8 cellular contexts compared by ENCODE assay signal in genomic region chrX:41561045-41561444, GRCh38.
A peak's percentile ranks its signal among the peaks of the same experiment; 100 is the strongest.
DNase-seq lines count a peak whose midpoint lies in the region; ATAC-seq and TF ChIP-seq lines count a peak whose summit lies in the region.

No MANE protein-coding gene starts in this region.

- H3K9me3 ChIP-seq in effector memory CD4-positive, alpha-beta T cell (ENCODE audit: control insufficient read depth, low read length): no peaks in the 10 kb centered on the region

- no peaks in the 10 kb centered on the region for H3K36me3 ChIP-seq in effector memory CD4-positive, alpha-beta T cell (ENCODE audit: control insufficient read depth, insufficient read depth, low read length)

- H3K4me3 Mint-ChIP-seq in T-helper 2 cell treated with Interferon-gamma antibody and Interleukin-4, amounts not matched to agents 5 μg/mL and 100 μg/mL, for 36 hours: no peak overlapping the region
- H3K4me3 Mint-ChIP-seq in progenitor cell of endocrine pancreas (ENCODE audit: low read depth): no peak overlapping the region

- no peak overlapping the region for H3K4me3 ChIP-seq in effector memory CD4-positive, alpha-beta T cell (ENCODE audit: insufficient read depth, low read depth, low read length, poor library complexity, severe bottlenecking)

- TF ChIP-seq CTCF in progenitor cell of endocrine pancreas (IDR thresholded peaks at IDR 0.05; ENCODE audit: unreplicated experiment): no peak

- DNase-seq in Ammon's horn (ENCODE audit: low spot score) (peak; percentile 18), progenitor cell of endocrine pancreas (ENCODE audit: low spot score, unreplicated experiment) (no peak), NCI-H1694 (lab: John Stamatoyannopoulos, UW) (no peak)
- DNase-seq in T-helper 2 cell treated with Interferon-gamma antibody and Interleukin-4, amounts not matched to agents 5 μg/mL and 100 μg/mL, for 36 hours (ENCODE audit: low spot score): peak; percentile 38
- DNase-seq in effector memory CD4-positive, alpha-beta T cell: peak in 2 of 3 donors; percentile 3 to 17

- peaks cover 40% of the 10 kb centered on the region for H3K4me1 Mint-ChIP-seq in T-helper 2 cell treated with Interferon-gamma antibody and Interleukin-4, amounts not matched to agents 5 μg/mL and 100 μg/mL, for 36 hours (ENCODE audit: low read depth)
- H3K4me1 Mint-ChIP-seq in progenitor cell of endocrine pancreas (ENCODE audit: low read depth): no peaks in the 10 kb centered on the region

- H3K27me3 ChIP-seq in effector memory CD4-positive, alpha-beta T cell (replicated peaks; ENCODE audit: control insufficient read depth, insufficient read depth, low read length, poor library complexity, severe bottlenecking): no peaks in the 10 kb centered on the region

- ATAC-seq in GM18868 (IDR thresholded peaks at IDR 0.05; ENCODE audit: unreplicated experiment) (peak; percentile 97), HG03139 (IDR thresholded peaks at IDR 0.05; ENCODE audit: unreplicated experiment) (peak; percentile 73), HG03025 (IDR thresholded peaks at IDR 0.05; ENCODE audit: low FRiP score, unreplicated experiment) (no peak)

- no peaks in the 10 kb centered on the region for H3K27me3 Mint-ChIP-seq in T-helper 2 cell treated with Interferon-gamma antibody and Interleukin-4, amounts not matched to agents 5 μg/mL and 100 μg/mL, for 36 hours (ENCODE audit: low read depth)
- no peaks in the 10 kb centered on the region for H3K27me3 Mint-ChIP-seq in progenitor cell of endocrine pancreas

- peaks cover 6% of the 10 kb centered on the region for H3K4me1 ChIP-seq in effector memory CD4-positive, alpha-beta T cell (ENCODE audit: control insufficient read depth, insufficient read depth, low read length, poor library complexity, severe bottlenecking)

- H3K36me3 Mint-ChIP-seq in T-helper 2 cell treated with Interferon-gamma antibody and Interleukin-4, amounts not matched to agents 5 μg/mL and 100 μg/mL, for 36 hours (ENCODE audit: low read depth): peaks cover 13% of the 10 kb centered on the region
- peaks cover 10% of the 10 kb centered on the region for H3K36me3 Mint-ChIP-seq in progenitor cell of endocrine pancreas (ENCODE audit: insufficient read depth)

- H3K9me3 Mint-ChIP-seq in T-helper 2 cell treated with Interferon-gamma antibody and Interleukin-4, amounts not matched to agents 5 μg/mL and 100 μg/mL, for 36 hours: no peaks in the 10 kb centered on the region
- H3K9me3 Mint-ChIP-seq in progenitor cell of endocrine pancreas (ENCODE audit: low read depth): peaks cover 15% of the 10 kb centered on the region

- peak overlapping the region; percentile 64 for H3K27ac Mint-ChIP-seq in T-helper 2 cell treated with Interferon-gamma antibody and Interleukin-4, amounts not matched to agents 5 μg/mL and 100 μg/mL, for 36 hours
- H3K27ac Mint-ChIP-seq in progenitor cell of endocrine pancreas: peak overlapping the region; percentile 56

- H3K27ac ChIP-seq in effector memory CD4-positive, alpha-beta T cell (ENCODE audit: insufficient read depth, low read length, poor library complexity, severe bottlenecking): no peak overlapping the region

Comparison
In these comparisons a context has a peak if more than half of its experiments do, and no peak if none do; other contexts are left out.
1. DNase-seq: peak in Ammon's horn (single experiment), T-helper 2 cell treated with Interferon-gamma antibody and Interleukin-4, amounts not matched to agents 5 μg/mL and 100 μg/mL, for 36 hours (single experiment) and effector memory CD4-positive, alpha-beta T cell (2 of 3); none in progenitor cell of endocrine pancreas (single experiment) and NCI-H1694 (single experiment).